1 cellular context compared by ENCODE assay signal in genomic region chr1:193685986-193686385, GRCh38.
TF ChIP-seq lines count a peak whose summit lies in the region.

No MANE protein-coding gene starts in this region.

TF ChIP-seq in K562, 482 proteins besides CTCF, POLR2A, EP300 and RAD21 (continued from another document):
- TF ChIP-seq CLOCK (CRISPR knock-in tag; IDR thresholded peaks at IDR 0.05; ENCODE audit: borderline replicate concordance) (no peak), ZNF239 (CRISPR knock-in tag; IDR thresholded peaks at IDR 0.05) (no peak), CEBPG (CRISPR knock-in tag; IDR thresholded peaks at IDR 0.05) (no peak), CEBPG (tag; conservative IDR thresholded peaks at IDR 0.05 in 1 of 2, IDR thresholded peaks at IDR 0.05 in 1 of 2) (peak in 1 of 2 experiments; percentile 23; a peak in 1 of 4 replicates), PBX2 (CRISPR knock-in tag; IDR thresholded peaks at IDR 0.05; ENCODE audit: low read depth) (no peak), PBX2 (tag; conservative IDR thresholded peaks at IDR 0.05; ENCODE audit: low read depth) (0 out of 2 replicates have a peak, but pooled peaks have one; percentile 12), ZBTB17 (CRISPR knock-in tag; IDR thresholded peaks at IDR 0.05) (peak; percentile 65; the same call in 1 of the 2 replicates), KAT8 (IDR thresholded peaks at IDR 0.05; ENCODE audit: low read depth) (no peak), MAZ (CRISPR knock-in tag; conservative IDR thresholded peaks at IDR 0.05 in 1 of 2, IDR thresholded peaks at IDR 0.05 in 1 of 2) (peak in 1 of 2 experiments; percentile 62; a peak in 1 of 4 replicates), TEAD1 (CRISPR knock-in tag; IDR thresholded peaks at IDR 0.05) (peak in 1 of 2 experiments; percentile 82; a peak in 1 of 4 replicates), ELF4 (CRISPR knock-in tag; IDR thresholded peaks at IDR 0.05) (peak; percentile 96), TCF15 (CRISPR knock-in tag; IDR thresholded peaks at IDR 0.05) (no peak), SMARCE1 (IDR thresholded peaks at IDR 0.05) (peak; percentile 89; the same call in 1 of the 2 replicates), SIRT6 (IDR thresholded peaks at IDR 0.05; ENCODE audit: low read depth, low read length) (no peak)
- TF ChIP-seq, protein P1, sequence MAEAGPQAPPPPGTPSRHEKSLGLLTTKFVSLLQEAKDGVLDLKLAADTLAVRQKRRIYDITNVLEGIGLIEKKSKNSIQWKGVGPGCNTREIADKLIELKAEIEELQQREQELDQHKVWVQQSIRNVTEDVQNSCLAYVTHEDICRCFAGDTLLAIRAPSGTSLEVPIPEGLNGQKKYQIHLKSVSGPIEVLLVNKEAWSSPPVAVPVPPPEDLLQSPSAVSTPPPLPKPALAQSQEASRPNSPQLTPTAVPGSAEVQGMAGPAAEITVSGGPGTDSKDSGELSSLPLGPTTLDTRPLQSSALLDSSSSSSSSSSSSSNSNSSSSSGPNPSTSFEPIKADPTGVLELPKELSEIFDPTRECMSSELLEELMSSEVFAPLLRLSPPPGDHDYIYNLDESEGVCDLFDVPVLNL (CRISPR knock-in tag; IDR thresholded peaks at IDR 0.05; ENCODE audit: low read depth): no peak
